In the genomic region with DNA sequence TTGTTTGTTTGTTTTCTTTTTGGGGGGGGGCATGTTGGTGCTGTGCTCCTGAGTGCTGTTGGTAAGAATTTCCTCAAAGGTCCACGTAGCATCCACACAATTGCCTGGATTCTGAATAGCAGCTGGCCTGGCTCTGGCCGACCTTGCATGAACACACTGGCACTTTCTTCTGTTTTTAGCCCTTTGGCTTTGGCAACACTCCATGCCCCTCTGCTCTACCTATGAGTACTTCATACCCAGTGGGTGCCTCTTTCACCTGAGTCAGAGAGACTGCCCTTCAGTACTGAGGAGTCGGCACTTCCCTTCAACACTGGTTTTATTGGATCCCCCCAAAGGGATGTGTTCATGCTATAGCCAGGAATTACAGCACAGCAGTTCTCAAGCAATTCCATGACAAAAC, we compare ENCODE assay signal across 2 cellular contexts.
TF ChIP-seq lines count a peak whose summit lies in the region.

No MANE protein-coding gene starts in this region.

TF ChIP-seq in GM23338, 12 proteins besides CTCF, POLR2A, EP300 and RAD21:
- TF ChIP-seq POLR2AphosphoS5 (IDR thresholded peaks at IDR 0.05; ENCODE audit: low read depth) (no peak), EZH2phosphoT487 (IDR thresholded peaks at IDR 0.05; ENCODE audit: unreplicated experiment) (no peak), EZH2 (IDR thresholded peaks at IDR 0.05; ENCODE audit: low read depth, unreplicated experiment) (no peak), STAT1 (IDR thresholded peaks at IDR 0.05; ENCODE audit: unreplicated experiment) (no peak), CREB1 (CRISPR knock-in tag; IDR thresholded peaks at IDR 0.05; ENCODE audit: low read depth) (no peak)

TF ChIP-seq in IMR-90, 13 proteins besides CTCF, POLR2A, EP300 and RAD21:
- TF ChIP-seq MAZ (IDR thresholded peaks at IDR 0.05; ENCODE audit: borderline replicate concordance, low read depth, low read length) (no peak), MAFK (IDR thresholded peaks at IDR 0.05; ENCODE audit: low read depth, low read length) (no peak), FOS (IDR thresholded peaks at IDR 0.05; ENCODE audit: low read depth, low read length) (no peak), CEBPB (IDR thresholded peaks at IDR 0.05; ENCODE audit: low read depth, low read length) (no peak), BHLHE40 (IDR thresholded peaks at IDR 0.05; ENCODE audit: low read depth, low read length) (no peak), RCOR1 (IDR thresholded peaks at IDR 0.05; ENCODE audit: insufficient replicate concordance, low read length) (no peak), CHD1 (IDR thresholded peaks at IDR 0.05; ENCODE audit: low read depth, low read length) (no peak), RFX5 (IDR thresholded peaks at IDR 0.05; ENCODE audit: low read depth, low read length) (no peak), SMC3 (IDR thresholded peaks at IDR 0.05; ENCODE audit: low read depth, low read length) (no peak), MXI1 (IDR thresholded peaks at IDR 0.05; ENCODE audit: borderline replicate concordance, low read depth, low read length) (no peak), NFE2L2 (IDR thresholded peaks at IDR 0.05; ENCODE audit: low read depth, low read length) (no peak)
- TF ChIP-seq, protein P1, sequence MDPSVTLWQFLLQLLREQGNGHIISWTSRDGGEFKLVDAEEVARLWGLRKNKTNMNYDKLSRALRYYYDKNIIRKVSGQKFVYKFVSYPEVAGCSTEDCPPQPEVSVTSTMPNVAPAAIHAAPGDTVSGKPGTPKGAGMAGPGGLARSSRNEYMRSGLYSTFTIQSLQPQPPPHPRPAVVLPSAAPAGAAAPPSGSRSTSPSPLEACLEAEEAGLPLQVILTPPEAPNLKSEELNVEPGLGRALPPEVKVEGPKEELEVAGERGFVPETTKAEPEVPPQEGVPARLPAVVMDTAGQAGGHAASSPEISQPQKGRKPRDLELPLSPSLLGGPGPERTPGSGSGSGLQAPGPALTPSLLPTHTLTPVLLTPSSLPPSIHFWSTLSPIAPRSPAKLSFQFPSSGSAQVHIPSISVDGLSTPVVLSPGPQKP (IDR thresholded peaks at IDR 0.05; ENCODE audit: borderline replicate concordance, low read depth, low read length), result no peak
- TF ChIP-seq, protein P2, sequence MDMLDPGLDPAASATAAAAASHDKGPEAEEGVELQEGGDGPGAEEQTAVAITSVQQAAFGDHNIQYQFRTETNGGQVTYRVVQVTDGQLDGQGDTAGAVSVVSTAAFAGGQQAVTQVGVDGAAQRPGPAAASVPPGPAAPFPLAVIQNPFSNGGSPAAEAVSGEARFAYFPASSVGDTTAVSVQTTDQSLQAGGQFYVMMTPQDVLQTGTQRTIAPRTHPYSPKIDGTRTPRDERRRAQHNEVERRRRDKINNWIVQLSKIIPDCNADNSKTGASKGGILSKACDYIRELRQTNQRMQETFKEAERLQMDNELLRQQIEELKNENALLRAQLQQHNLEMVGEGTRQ (IDR thresholded peaks at IDR 0.05; ENCODE audit: low read depth, low read length), result no peak
